1 cellular context compared by ENCODE assay signal in the genomic region with DNA sequence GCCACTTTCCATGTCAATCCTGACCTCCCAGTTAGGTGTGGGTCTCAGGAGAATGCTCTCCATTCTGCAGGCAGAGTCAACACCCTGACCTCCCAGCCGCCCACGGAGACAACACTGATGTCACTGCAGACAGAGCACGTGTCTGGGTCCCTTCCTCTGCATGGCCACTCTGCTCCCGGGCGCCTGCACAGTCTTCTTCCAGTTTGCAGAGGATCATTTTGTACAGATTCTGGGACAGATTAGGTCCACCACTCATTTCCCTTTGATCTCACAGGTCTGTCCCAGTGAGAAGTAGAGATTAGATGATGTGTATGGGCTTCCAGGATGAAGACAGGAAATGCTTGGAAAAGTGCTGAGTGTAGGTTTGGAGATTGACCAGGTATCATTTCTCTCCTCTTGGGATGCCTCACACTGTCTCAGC.
TF ChIP-seq lines count a peak whose summit lies in the region.

No MANE protein-coding gene starts in this region.

TF ChIP-seq in HepG2, 621 proteins besides CTCF, POLR2A, EP300 and RAD21 (continued from another document and continues in another):
- TF ChIP-seq, protein P1, sequence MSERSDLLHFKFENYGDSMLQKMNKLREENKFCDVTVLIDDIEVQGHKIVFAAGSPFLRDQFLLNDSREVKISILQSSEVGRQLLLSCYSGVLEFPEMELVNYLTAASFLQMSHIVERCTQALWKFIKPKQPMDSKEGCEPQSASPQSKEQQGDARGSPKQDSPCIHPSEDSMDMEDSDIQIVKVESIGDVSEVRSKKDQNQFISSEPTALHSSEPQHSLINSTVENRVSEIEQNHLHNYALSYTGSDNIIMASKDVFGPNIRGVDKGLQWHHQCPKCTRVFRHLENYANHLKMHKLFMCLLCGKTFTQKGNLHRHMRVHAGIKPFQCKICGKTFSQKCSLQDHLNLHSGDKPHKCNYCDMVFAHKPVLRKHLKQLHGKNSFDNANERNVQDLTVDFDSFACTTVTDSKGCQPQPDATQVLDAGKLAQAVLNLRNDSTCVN (CRISPR knock-in tag; IDR thresholded peaks at IDR 0.05; ENCODE audit: borderline replicate concordance) = peak; percentile 63
- TF ChIP-seq, protein P2, sequence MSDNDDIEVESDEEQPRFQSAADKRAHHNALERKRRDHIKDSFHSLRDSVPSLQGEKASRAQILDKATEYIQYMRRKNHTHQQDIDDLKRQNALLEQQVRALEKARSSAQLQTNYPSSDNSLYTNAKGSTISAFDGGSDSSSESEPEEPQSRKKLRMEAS (IDR thresholded peaks at IDR 0.05) = peak; percentile 98
- TF ChIP-seq ZNF12 (CRISPR knock-in tag; IDR thresholded peaks at IDR 0.05) (0 out of 2 replicates have a peak, but pooled peaks have one; percentile 34), SRY (CRISPR knock-in tag; IDR thresholded peaks at IDR 0.05) (peak; percentile 83; the same call in 1 of the 2 replicates), ZNF331 (CRISPR knock-in tag; IDR thresholded peaks at IDR 0.05) (no peak; the same call in 1 of the 2 replicates), JUNB (CRISPR knock-in tag; IDR thresholded peaks at IDR 0.05; ENCODE audit: borderline replicate concordance) (peak; percentile 53; the same call in 1 of the 2 replicates), FOXK2 (IDR thresholded peaks at IDR 0.05) (no peak), ZNF564 (CRISPR knock-in tag; IDR thresholded peaks at IDR 0.05) (0 out of 2 replicates have a peak, but pooled peaks have one; percentile 23), THAP8 (CRISPR knock-in tag; IDR thresholded peaks at IDR 0.05; ENCODE audit: borderline replicate concordance) (no peak), ARID2 (CRISPR knock-in tag; IDR thresholded peaks at IDR 0.05; ENCODE audit: borderline replicate concordance) (no peak), ZHX1 (CRISPR knock-in tag; IDR thresholded peaks at IDR 0.05; ENCODE audit: low read depth) (no peak), MAFF (IDR thresholded peaks at IDR 0.05; ENCODE audit: low read depth, low read length) (0 out of 2 replicates have a peak, but pooled peaks have one; percentile 24), NONO (IDR thresholded peaks at IDR 0.05) (no peak), NONO (CRISPR knock-in tag; conservative IDR thresholded peaks at IDR 0.05) (0 out of 2 replicates have a peak, but pooled peaks have one; percentile 14), MEF2D (CRISPR knock-in tag; IDR thresholded peaks at IDR 0.05) (no peak; the same call in 1 of the 2 replicates), GATAD1 (CRISPR knock-in tag; IDR thresholded peaks at IDR 0.05) (no peak), THRA (CRISPR knock-in tag; IDR thresholded peaks at IDR 0.05; ENCODE audit: borderline replicate concordance) (no peak), MZF1 (CRISPR knock-in tag; IDR thresholded peaks at IDR 0.05; ENCODE audit: borderline replicate concordance) (no peak), EHMT2 (IDR thresholded peaks at IDR 0.05; ENCODE audit: borderline replicate concordance, low read depth, low read length) (no peak), TGIF2 (CRISPR knock-in tag; IDR thresholded peaks at IDR 0.05) (peak; percentile 88; the same call in 1 of the 2 replicates), HNF4G (IDR thresholded peaks at IDR 0.05; ENCODE audit: borderline replicate concordance, low read depth, low read length) (no peak; the same call in 1 of the 2 replicates), HNF4G (CRISPR knock-in tag; IDR thresholded peaks at IDR 0.05; ENCODE audit: borderline replicate concordance, low read depth) (no peak; the same call in 1 of the 2 replicates), ZFP90 (CRISPR knock-in tag; IDR thresholded peaks at IDR 0.05; ENCODE audit: borderline replicate concordance) (0 out of 2 replicates have a peak, but pooled peaks have one; percentile 54), SIN3A (IDR thresholded peaks at IDR 0.05; ENCODE audit: borderline replicate concordance, low read depth, low read length) (0 out of 2 replicates have a peak, but pooled peaks have one; percentile 41), ZNF780A (CRISPR knock-in tag; IDR thresholded peaks at IDR 0.05) (no peak), ZNF83 (CRISPR knock-in tag; IDR thresholded peaks at IDR 0.05; ENCODE audit: borderline replicate concordance) (0 out of 2 replicates have a peak, but pooled peaks have one; percentile 80), CCDC6 (CRISPR knock-in tag; IDR thresholded peaks at IDR 0.05) (peak; percentile 35; the same call in 1 of the 2 replicates), ZNF7 (CRISPR knock-in tag; IDR thresholded peaks at IDR 0.05) (no peak), ELF4 (CRISPR knock-in tag; IDR thresholded peaks at IDR 0.05; ENCODE audit: borderline replicate concordance) (peak; percentile 52; the same call in 1 of the 2 replicates), ZNF121 (CRISPR knock-in tag; IDR thresholded peaks at IDR 0.05) (peak; percentile 67), XRCC5 (optimal IDR thresholded peaks at IDR 0.05; ENCODE audit: low read length) (peak; percentile 40), ZNF891 (CRISPR knock-in tag; IDR thresholded peaks at IDR 0.05) (peak; percentile 78; the same call in 1 of the 2 replicates), HNF4A (CRISPR knock-in tag; IDR thresholded peaks at IDR 0.05) (no peak), ZFP36L2 (CRISPR knock-in tag; IDR thresholded peaks at IDR 0.05) (no peak), ZNF24 (IDR thresholded peaks at IDR 0.05) (no peak), ZNF3 (CRISPR knock-in tag; IDR thresholded peaks at IDR 0.05) (no peak), RCOR2 (CRISPR knock-in tag; IDR thresholded peaks at IDR 0.05) (no peak), TOE1 (CRISPR knock-in tag; IDR thresholded peaks at IDR 0.05) (no peak), ZNF225 (CRISPR knock-in tag; IDR thresholded peaks at IDR 0.05) (no peak), NFYC (CRISPR knock-in tag; IDR thresholded peaks at IDR 0.05) (no peak), SOX13 (IDR thresholded peaks at IDR 0.05) (no peak), SOX13 (CRISPR knock-in tag; conservative IDR thresholded peaks at IDR 0.05 in 1 of 2, IDR thresholded peaks at IDR 0.05 in 1 of 2) (peak in 1 of 2 experiments; percentile 25; a peak in 1 of 4 replicates), ZNF20 (CRISPR knock-in tag; IDR thresholded peaks at IDR 0.05) (no peak), MXI1 (IDR thresholded peaks at IDR 0.05; ENCODE audit: borderline replicate concordance, low read depth, low read length) (peak; percentile 42; the same call in 1 of the 3 replicates), ZMYM3 (CRISPR knock-in tag; IDR thresholded peaks at IDR 0.05) (no peak), MLLT10 (CRISPR knock-in tag; IDR thresholded peaks at IDR 0.05) (no peak), SETDB1 (CRISPR knock-in tag; IDR thresholded peaks at IDR 0.05; ENCODE audit: borderline replicate concordance) (no peak), ZFAT (CRISPR knock-in tag; conservative IDR thresholded peaks at IDR 0.05) (no peak), SIN3B (IDR thresholded peaks at IDR 0.05; ENCODE audit: low read length) (no peak), HES4 (CRISPR knock-in tag; IDR thresholded peaks at IDR 0.05; ENCODE audit: borderline replicate concordance) (peak; percentile 82; the same call in 1 of the 2 replicates), ZNF230 (CRISPR knock-in tag; IDR thresholded peaks at IDR 0.05) (peak; percentile 93; the same call in 1 of the 2 replicates), MTF1 (CRISPR knock-in tag; IDR thresholded peaks at IDR 0.05) (no peak), THAP7 (CRISPR knock-in tag; IDR thresholded peaks at IDR 0.05) (no peak), GMEB1 (CRISPR knock-in tag; IDR thresholded peaks at IDR 0.05; ENCODE audit: borderline replicate concordance) (peak; percentile 17; the same call in 1 of the 2 replicates)
- TF ChIP-seq, protein P3, sequence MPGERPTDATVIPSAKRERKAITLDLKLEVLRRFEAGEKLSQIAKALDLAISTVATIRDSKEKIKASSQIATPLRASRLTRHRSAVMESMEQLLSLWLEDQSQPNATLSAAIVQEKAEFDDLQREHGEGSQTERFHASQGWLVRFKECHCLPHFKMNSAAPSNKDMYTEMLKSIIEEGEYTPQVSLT (CRISPR knock-in tag; IDR thresholded peaks at IDR 0.05; ENCODE audit: borderline replicate concordance, low read depth) = no peak
- TF ChIP-seq, protein P4, sequence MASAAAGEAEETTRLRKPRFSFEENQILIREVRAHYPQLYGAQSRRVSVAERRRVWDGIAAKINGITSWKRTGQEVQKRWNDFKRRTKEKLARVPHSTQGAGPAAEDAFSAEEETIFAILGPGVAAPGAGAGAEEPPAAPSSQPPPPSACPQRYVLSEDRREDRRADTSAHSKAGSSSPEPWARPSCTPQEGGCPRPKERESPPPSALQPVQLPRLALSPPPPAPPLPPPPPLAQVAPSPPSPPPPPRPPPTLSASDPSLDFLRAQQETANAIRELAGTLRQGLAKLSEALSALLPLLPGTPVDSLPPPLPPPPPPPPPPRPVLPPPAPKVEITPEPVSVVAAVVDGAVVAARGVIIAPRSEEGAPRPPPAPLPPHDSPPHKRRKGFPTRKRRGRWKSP (CRISPR knock-in tag; IDR thresholded peaks at IDR 0.05) = no peak
- TF ChIP-seq, protein P5, sequence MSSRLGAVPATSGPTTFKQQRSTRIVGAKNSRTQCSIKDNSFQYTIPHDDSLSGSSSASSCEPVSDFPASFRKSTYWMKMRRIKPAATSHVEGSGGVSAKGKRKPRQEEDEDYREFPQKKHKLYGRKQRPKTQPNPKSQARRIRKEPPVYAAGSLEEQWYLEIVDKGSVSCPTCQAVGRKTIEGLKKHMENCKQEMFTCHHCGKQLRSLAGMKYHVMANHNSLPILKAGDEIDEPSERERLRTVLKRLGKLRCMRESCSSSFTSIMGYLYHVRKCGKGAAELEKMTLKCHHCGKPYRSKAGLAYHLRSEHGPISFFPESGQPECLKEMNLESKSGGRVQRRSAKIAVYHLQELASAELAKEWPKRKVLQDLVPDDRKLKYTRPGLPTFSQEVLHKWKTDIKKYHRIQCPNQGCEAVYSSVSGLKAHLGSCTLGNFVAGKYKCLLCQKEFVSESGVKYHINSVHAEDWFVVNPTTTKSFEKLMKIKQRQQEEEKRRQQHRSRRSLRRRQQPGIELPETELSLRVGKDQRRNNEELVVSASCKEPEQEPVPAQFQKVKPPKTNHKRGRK (CRISPR knock-in tag; IDR thresholded peaks at IDR 0.05) = no peak
